ENCODE assay signal across 1 cellular context in the genomic region with DNA sequence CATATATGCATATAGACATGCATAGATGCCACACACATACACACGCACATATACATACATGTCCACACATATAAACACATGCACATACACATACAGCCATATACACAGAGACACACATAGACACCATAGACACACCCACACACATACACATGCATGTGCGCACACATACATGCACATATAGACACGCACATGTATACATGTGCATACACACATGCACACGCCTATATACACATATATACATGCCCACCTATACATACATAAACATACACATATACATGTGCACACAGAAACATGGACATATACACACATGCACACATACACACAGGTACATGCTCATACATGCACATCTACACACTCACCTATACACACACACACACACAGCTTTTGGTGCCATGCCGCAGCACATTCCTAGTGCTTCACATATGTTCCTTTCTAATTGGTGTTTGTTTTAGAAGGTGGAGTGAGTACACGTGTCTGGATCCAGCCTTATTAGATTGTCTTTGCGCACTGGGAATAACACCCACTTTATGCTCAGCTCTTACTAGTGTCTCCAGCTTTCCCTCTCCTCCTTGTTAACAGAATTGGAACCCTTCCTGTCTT.
TF ChIP-seq lines count a peak whose summit lies in the region.

No MANE protein-coding gene starts in this region.

TF ChIP-seq in GM23338, 12 proteins besides CTCF, POLR2A, EP300 and RAD21 (continued from another document):
- TF ChIP-seq, protein P1, sequence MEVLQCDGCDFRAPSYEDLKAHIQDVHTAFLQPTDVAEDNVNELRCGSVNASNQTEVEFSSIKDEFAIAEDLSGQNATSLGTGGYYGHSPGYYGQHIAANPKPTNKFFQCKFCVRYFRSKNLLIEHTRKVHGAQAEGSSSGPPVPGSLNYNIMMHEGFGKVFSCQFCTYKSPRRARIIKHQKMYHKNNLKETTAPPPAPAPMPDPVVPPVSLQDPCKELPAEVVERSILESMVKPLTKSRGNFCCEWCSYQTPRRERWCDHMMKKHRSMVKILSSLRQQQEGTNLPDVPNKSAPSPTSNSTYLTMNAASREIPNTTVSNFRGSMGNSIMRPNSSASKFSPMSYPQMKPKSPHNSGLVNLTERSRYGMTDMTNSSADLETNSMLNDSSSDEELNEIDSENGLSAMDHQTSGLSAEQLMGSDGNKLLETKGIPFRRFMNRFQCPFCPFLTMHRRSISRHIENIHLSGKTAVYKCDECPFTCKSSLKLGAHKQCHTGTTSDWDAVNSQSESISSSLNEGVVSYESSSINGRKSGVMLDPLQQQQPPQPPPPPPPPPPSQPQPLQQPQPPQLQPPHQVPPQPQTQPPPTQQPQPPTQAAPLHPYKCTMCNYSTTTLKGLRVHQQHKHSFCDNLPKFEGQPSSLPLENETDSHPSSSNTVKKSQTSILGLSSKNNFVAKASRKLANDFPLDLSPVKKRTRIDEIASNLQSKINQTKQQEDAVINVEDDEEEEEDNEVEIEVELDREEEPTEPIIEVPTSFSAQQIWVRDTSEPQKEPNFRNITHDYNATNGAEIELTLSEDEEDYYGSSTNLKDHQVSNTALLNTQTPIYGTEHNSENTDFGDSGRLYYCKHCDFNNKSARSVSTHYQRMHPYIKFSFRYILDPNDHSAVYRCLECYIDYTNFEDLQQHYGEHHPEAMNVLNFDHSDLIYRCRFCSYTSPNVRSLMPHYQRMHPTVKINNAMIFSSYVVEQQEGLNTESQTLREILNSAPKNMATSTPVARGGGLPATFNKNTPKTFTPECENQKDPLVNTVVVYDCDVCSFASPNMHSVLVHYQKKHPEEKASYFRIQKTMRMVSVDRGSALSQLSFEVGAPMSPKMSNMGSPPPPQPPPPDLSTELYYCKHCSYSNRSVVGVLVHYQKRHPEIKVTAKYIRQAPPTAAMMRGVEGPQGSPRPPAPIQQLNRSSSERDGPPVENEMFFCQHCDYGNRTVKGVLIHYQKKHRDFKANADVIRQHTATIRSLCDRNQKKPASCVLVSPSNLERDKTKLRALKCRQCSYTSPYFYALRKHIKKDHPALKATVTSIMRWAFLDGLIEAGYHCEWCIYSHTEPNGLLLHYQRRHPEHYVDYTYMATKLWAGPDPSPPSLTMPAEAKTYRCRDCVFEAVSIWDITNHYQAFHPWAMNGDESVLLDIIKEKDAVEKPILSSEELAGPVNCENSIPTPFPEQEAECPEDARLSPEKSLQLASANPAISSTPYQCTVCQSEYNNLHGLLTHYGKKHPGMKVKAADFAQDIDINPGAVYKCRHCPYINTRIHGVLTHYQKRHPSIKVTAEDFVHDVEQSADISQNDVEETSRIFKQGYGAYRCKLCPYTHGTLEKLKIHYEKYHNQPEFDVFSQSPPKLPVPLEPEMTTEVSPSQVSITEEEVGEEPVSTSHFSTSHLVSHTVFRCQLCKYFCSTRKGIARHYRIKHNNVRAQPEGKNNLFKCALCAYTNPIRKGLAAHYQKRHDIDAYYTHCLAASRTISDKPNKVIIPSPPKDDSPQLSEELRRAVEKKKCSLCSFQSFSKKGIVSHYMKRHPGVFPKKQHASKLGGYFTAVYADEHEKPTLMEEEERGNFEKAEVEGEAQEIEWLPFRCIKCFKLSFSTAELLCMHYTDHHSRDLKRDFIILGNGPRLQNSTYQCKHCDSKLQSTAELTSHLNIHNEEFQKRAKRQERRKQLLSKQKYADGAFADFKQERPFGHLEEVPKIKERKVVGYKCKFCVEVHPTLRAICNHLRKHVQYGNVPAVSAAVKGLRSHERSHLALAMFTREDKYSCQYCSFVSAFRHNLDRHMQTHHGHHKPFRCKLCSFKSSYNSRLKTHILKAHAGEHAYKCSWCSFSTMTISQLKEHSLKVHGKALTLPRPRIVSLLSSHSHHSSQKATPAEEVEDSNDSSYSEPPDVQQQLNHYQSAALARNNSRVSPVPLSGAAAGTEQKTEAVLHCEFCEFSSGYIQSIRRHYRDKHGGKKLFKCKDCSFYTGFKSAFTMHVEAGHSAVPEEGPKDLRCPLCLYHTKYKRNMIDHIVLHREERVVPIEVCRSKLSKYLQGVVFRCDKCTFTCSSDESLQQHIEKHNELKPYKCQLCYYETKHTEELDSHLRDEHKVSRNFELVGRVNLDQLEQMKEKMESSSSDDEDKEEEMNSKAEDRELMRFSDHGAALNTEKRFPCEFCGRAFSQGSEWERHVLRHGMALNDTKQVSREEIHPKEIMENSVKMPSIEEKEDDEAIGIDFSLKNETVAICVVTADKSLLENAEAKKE (CRISPR knock-in tag; IDR thresholded peaks at IDR 0.05): no peak
- no peak for TF ChIP-seq EZH2 (IDR thresholded peaks at IDR 0.05; ENCODE audit: low read depth, unreplicated experiment)
- TF ChIP-seq, protein P2, sequence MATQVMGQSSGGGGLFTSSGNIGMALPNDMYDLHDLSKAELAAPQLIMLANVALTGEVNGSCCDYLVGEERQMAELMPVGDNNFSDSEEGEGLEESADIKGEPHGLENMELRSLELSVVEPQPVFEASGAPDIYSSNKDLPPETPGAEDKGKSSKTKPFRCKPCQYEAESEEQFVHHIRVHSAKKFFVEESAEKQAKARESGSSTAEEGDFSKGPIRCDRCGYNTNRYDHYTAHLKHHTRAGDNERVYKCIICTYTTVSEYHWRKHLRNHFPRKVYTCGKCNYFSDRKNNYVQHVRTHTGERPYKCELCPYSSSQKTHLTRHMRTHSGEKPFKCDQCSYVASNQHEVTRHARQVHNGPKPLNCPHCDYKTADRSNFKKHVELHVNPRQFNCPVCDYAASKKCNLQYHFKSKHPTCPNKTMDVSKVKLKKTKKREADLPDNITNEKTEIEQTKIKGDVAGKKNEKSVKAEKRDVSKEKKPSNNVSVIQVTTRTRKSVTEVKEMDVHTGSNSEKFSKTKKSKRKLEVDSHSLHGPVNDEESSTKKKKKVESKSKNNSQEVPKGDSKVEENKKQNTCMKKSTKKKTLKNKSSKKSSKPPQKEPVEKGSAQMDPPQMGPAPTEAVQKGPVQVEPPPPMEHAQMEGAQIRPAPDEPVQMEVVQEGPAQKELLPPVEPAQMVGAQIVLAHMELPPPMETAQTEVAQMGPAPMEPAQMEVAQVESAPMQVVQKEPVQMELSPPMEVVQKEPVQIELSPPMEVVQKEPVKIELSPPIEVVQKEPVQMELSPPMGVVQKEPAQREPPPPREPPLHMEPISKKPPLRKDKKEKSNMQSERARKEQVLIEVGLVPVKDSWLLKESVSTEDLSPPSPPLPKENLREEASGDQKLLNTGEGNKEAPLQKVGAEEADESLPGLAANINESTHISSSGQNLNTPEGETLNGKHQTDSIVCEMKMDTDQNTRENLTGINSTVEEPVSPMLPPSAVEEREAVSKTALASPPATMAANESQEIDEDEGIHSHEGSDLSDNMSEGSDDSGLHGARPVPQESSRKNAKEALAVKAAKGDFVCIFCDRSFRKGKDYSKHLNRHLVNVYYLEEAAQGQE (IDR thresholded peaks at IDR 0.05; ENCODE audit: unreplicated experiment): no peak
- TF ChIP-seq, protein P3, sequence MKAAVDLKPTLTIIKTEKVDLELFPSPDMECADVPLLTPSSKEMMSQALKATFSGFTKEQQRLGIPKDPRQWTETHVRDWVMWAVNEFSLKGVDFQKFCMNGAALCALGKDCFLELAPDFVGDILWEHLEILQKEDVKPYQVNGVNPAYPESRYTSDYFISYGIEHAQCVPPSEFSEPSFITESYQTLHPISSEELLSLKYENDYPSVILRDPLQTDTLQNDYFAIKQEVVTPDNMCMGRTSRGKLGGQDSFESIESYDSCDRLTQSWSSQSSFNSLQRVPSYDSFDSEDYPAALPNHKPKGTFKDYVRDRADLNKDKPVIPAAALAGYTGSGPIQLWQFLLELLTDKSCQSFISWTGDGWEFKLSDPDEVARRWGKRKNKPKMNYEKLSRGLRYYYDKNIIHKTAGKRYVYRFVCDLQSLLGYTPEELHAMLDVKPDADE (IDR thresholded peaks at IDR 0.05): no peak
- TF ChIP-seq EZH2phosphoT487 (IDR thresholded peaks at IDR 0.05; ENCODE audit: unreplicated experiment): no peak
